In the genomic region with DNA sequence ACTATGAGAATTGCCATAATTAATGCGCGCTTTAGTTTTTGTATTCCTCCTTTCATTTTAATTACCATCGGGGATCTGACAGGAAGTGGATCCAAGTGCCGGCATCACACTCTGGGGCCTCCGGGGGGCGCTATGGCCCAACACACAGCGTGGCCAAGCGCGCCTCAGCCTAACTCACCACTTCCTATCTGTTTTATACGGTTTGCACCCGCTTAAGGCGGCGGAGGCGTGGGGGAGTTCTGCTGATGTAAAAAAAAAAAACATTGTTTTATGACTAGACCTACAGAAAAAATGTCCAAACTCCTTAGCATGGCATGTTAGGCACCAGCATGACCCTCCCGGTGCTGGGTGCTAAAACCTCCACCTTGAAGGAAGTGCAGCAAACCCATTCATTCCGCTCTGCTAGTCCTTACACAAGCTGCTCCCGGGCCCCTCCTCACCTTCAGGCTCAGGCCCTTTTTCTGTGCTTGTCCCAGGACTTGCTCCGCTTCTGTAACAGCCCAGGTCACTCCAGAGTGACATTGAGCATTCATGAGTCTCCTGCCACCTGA, we compare ENCODE assay signal across 8 cellular contexts. TPM values are rescaled to one million over a fixed set of nuclear protein-coding genes. Genes with fewer than 3 reads are reported as not detected.
DNase-seq lines count a peak whose midpoint lies in the region; ATAC-seq and TF ChIP-seq lines count a peak whose summit lies in the region.

No MANE protein-coding gene starts in this region.

- H3K9ac ChIP-seq in GM23248 (no peak overlapping the region), smooth muscle cell (ENCODE audit: low read depth) (no peak overlapping the region)

- H3K36me3 Mint-ChIP-seq in Calu3 (ENCODE audit: insufficient read depth, unreplicated experiment) = peaks cover 13% of the 10 kb centered on the region

- H3K36me3 ChIP-seq in GM23248 (ENCODE audit: low read depth) (no peaks in the 10 kb centered on the region), RWPE2 (ENCODE audit: low read depth) (no peaks in the 10 kb centered on the region), left ventricle myocardium inferior (no peaks in the 10 kb centered on the region), smooth muscle cell (ENCODE audit: low read depth) (no peaks in the 10 kb centered on the region)

- POLR2A ChIA-PET in AG04449 (lab: Yijun Ruan, JAX) = interaction anchor here (0.7 kb wide), 1 partner anchor 13 kb away, joined by 3 read pairs; no protein-coding TSS in a partner anchor

- TF ChIP-seq CTCF in AG04449 (IDR thresholded peaks at IDR 0.05; ENCODE audit: insufficient read depth, low read length, missing control alignments) (peak; percentile 78), RWPE2 (IDR thresholded peaks at IDR 0.05; ENCODE audit: poor library complexity, severe bottlenecking) (peak; percentile 40), left ventricle myocardium inferior (IDR thresholded peaks at IDR 0.05; ENCODE audit: borderline replicate concordance) (peak; percentile 61), smooth muscle cell (IDR thresholded peaks at IDR 0.05; ENCODE audit: borderline replicate concordance, insufficient read depth, poor library complexity, severe bottlenecking) (peak; percentile 84), Calu3 (IDR thresholded peaks at IDR 0.05; ENCODE audit: unreplicated experiment) (no peak)

- no peaks in the 10 kb centered on the region for H3K9me3 ChIP-seq in GM23248 (ENCODE audit: low read depth)
- no peaks in the 10 kb centered on the region for H3K9me3 ChIP-seq in RWPE2 (ENCODE audit: severe bottlenecking)
- H3K9me3 ChIP-seq in left ventricle myocardium inferior (replicated peaks) = no peaks in the 10 kb centered on the region
- H3K9me3 ChIP-seq in smooth muscle cell (replicated peaks; ENCODE audit: low read depth) = no peaks in the 10 kb centered on the region

- CTCF ChIA-PET in AG04449 (lab: Yijun Ruan, JAX) (interaction anchor here (0.6 to 5.6 kb wide), 22 partner anchors 9 to 341 kb away, joined by 3 to 77 read pairs (median 5); a partner anchor contains a TSS), Calu3 (lab: Charles Lee) (no interaction called here)

- no peaks in the 10 kb centered on the region for H3K9me2 ChIP-seq in GM23248 (ENCODE audit: insufficient read depth)

- in situ Hi-C loops in GM23248 (cut with MboI) = no loop called here

- H3K4me1 ChIP-seq in GM23248 (ENCODE audit: insufficient read depth) (no peaks in the 10 kb centered on the region), RWPE2 (ENCODE audit: insufficient read depth, poor library complexity, severe bottlenecking) (no peaks in the 10 kb centered on the region), left ventricle myocardium inferior (peaks cover 15% of the 10 kb centered on the region), smooth muscle cell (ENCODE audit: low read depth) (no peaks in the 10 kb centered on the region)

- peaks cover 14% of the 10 kb centered on the region for H3K27me3 ChIP-seq in GM23248 (replicated peaks; ENCODE audit: insufficient read depth)
- peaks cover 9% of the 10 kb centered on the region for H3K27me3 ChIP-seq in RWPE2 (ENCODE audit: insufficient read depth, poor library complexity, severe bottlenecking)
- peaks cover 32% of the 10 kb centered on the region for H3K27me3 ChIP-seq in left ventricle myocardium inferior (ENCODE audit: low read depth)
- peaks cover 37% of the 10 kb centered on the region for H3K27me3 ChIP-seq in smooth muscle cell (ENCODE audit: low read depth)

- H3F3A ChIP-seq in GM23248 (ENCODE audit: insufficient read depth) (no peaks in the 10 kb centered on the region), smooth muscle cell (ENCODE audit: low read depth) (no peaks in the 10 kb centered on the region)

- H4K20me1 ChIP-seq in GM23248 (ENCODE audit: insufficient read depth) = no peaks in the 10 kb centered on the region
- no peaks in the 10 kb centered on the region for H4K20me1 ChIP-seq in smooth muscle cell (ENCODE audit: low read depth)

- intact Hi-C loops in left ventricle myocardium inferior (cut with micrococcal nuclease) = no loop called here
- intact Hi-C loops in Calu3 (cut with micrococcal nuclease; ENCODE audit: unreplicated experiment) = no loop called here

- no peak overlapping the region for H3K27ac Mint-ChIP-seq in Calu3 (ENCODE audit: unreplicated experiment)

- no peak overlapping the region for H3K4me3 Mint-ChIP-seq in Calu3 (ENCODE audit: low read depth, unreplicated experiment)

- no peak overlapping the region for H3K4me3 ChIP-seq in AG04449 (ENCODE audit: low read depth, low read length)
- H3K4me3 ChIP-seq in GM23248 = no peak overlapping the region
- no peak overlapping the region for H3K4me3 ChIP-seq in RWPE2 (ENCODE audit: severe bottlenecking)
- no peak overlapping the region for H3K4me3 ChIP-seq in left ventricle myocardium inferior
- H3K4me3 ChIP-seq in smooth muscle cell = no peak overlapping the region

- no peaks in the 10 kb centered on the region for H3K9me3 Mint-ChIP-seq in Calu3 (ENCODE audit: low read depth, unreplicated experiment)

- H3K4me2 ChIP-seq in GM23248 (ENCODE audit: unreplicated experiment) = no peak overlapping the region
- H3K4me2 ChIP-seq in smooth muscle cell = peak overlapping the region; percentile 82

- 28% methylated on average over 18 of the region's 18 CpGs for WGBS in GM23248 (ENCODE audit: low coverage in 1 of 2, low lambda C conversion rate in 2 of 2, missing lambda C conversion rate in 2 of 2), 2 experiments
- WGBS in smooth muscle cell (ENCODE audit: low lambda C conversion rate) = 12% methylated on average over 18 of the region's 18 CpGs

- H3K27me3 Mint-ChIP-seq in Calu3 (ENCODE audit: unreplicated experiment) = peaks cover 42% of the 10 kb centered on the region

- H3K79me2 ChIP-seq in GM23248 (ENCODE audit: insufficient read depth) = no peaks in the 10 kb centered on the region
- no peaks in the 10 kb centered on the region for H3K79me2 ChIP-seq in smooth muscle cell (ENCODE audit: low read depth)

- H2AFZ ChIP-seq in GM23248 = no peak overlapping the region
- peak overlapping the region; percentile 71 for H2AFZ ChIP-seq in smooth muscle cell (ENCODE audit: low read depth)

- H3K4me1 Mint-ChIP-seq in Calu3 (ENCODE audit: low read depth, unreplicated experiment) = peaks cover 12% of the 10 kb centered on the region

- no TSS peak for BruUV-seq in Calu3 (replicated peaks; lab: Mats Ljungman, UMichigan)

- H3K27ac ChIP-seq in GM23248 (no peak overlapping the region), RWPE2 (ENCODE audit: poor library complexity, severe bottlenecking) (no peak overlapping the region), left ventricle myocardium inferior (replicated peaks) (no peak overlapping the region), smooth muscle cell (ENCODE audit: low read depth) (no peak overlapping the region)

- DNase-seq in AG04449 (ENCODE audit: low read depth, low spot score) (peak; percentile 3), GM23248 (peak; percentile 59), RWPE2 (ENCODE audit: low spot score) (no peak), activated gamma-delta T cell treated with Interleukin-2 at 50 U/mL for 16 hours (peak; percentile 79), left ventricle myocardium inferior (peak; percentile 36), smooth muscle cell (lab: John Stamatoyannopoulos, UW; ENCODE audit: unreplicated experiment) (peak; percentile 35), NCI-H446 treated with DMSO at 0.1 percent for 48 hours (lab: John Stamatoyannopoulos, UW) (no peak), Calu3 (no peak)

- no peak for ATAC-seq in RWPE2 (ENCODE audit: low read depth)

RNA-seq across cellular contexts. Expression of a gene that starts 4.5 kb away (rescaled TPM):
- total RNA-seq in GM23248 (2014; rRNA removed; shearing (Covaris generic)) = 0.76 TPM in 1 of 2 replicates, not detected in the other
- polyA plus RNA-seq in GM23248 (2016; fragmentation: Nextera tagmentation; extraction: Ambion mirVana) = 0.36 TPM in 1 of 2 replicates, not detected in the other
- total RNA-seq in left ventricle myocardium inferior = 4.9 TPM
- 8.2 and 9.7 TPM in 2 replicates for total RNA-seq in smooth muscle cell
- polyA plus RNA-seq in smooth muscle cell = 19.0 and 21.8 TPM in 2 replicates
- 4.3 and 6.6 TPM in 2 replicates for total RNA-seq in Calu3 (2022)

RNA-seq across cellular contexts. Expression of a gene that starts 24.1 kb away (rescaled TPM):
- 76.3 and 91.1 TPM in 2 replicates for total RNA-seq in GM23248 (2014; rRNA removed; shearing (Covaris generic))
- polyA plus RNA-seq in GM23248 (2016; fragmentation: Nextera tagmentation; extraction: Ambion mirVana) = 75.6 and 79.5 TPM in 2 replicates
- total RNA-seq in left ventricle myocardium inferior = 220 TPM
- total RNA-seq in smooth muscle cell = 64.2 and 72.3 TPM in 2 replicates
- 89.6 and 122 TPM in 2 replicates for polyA plus RNA-seq in smooth muscle cell
- 73.6 and 74.8 TPM in 2 replicates for total RNA-seq in Calu3 (2022)

RNA-seq across cellular contexts. Expression of a gene that starts 35.7 kb away (rescaled TPM):
- total RNA-seq in GM23248 (2014; rRNA removed; shearing (Covaris generic)) = 123 and 130 TPM in 2 replicates
- polyA plus RNA-seq in GM23248 (2016; fragmentation: Nextera tagmentation; extraction: Ambion mirVana) (139 and 149 TPM in 2 replicates), smooth muscle cell (115 and 154 TPM in 2 replicates)
- total RNA-seq in left ventricle myocardium inferior (47.3 TPM), smooth muscle cell (99.2 and 108 TPM in 2 replicates), Calu3 (2022) (303 and 310 TPM in 2 replicates)

Comparison
In these comparisons a context has a peak if more than half of its experiments do, and no peak if none do; other contexts are left out.
1. DNase-seq: peak in AG04449 (single experiment), GM23248 (single experiment), activated gamma-delta T cell treated with Interleukin-2 at 50 U/mL for 16 hours (single experiment), left ventricle myocardium inferior (single experiment) and smooth muscle cell (single experiment); none in RWPE2 (single experiment), NCI-H446 treated with DMSO at 0.1 percent for 48 hours (single experiment) and Calu3 (single experiment).